ENCODE assay signal across 8 cellular contexts in genomic region chr20:46688151-46689081, GRCh38. TPM values are rescaled to one million over a fixed set of nuclear protein-coding genes. Genes with fewer than 3 reads are reported as not detected.
DNase-seq lines count a peak whose midpoint lies in the region; ATAC-seq and TF ChIP-seq lines count a peak whose summit lies in the region.

No MANE protein-coding gene starts in this region.

- H4K20me1 ChIP-seq in DND-41 (ENCODE audit: insufficient read depth, low read length), result peaks cover 50% of the 10 kb centered on the region; the same call in 1 of the 2 replicates

- TF ChIP-seq EP300 in tibial nerve (IDR thresholded peaks at IDR 0.05), result no peak

- TF ChIP-seq CTCF in DND-41 (IDR thresholded peaks at IDR 0.05; ENCODE audit: borderline replicate concordance, extremely low read depth, low read length, poor library complexity, severe bottlenecking), result no peak
- TF ChIP-seq CTCF in LNCaP clone FGC (IDR thresholded peaks at IDR 0.05; ENCODE audit: control insufficient read depth, extremely low read depth, insufficient read depth), result no peak
- TF ChIP-seq CTCF in brain (conservative IDR thresholded peaks at IDR 0.05), result no peak
- no peak for TF ChIP-seq CTCF in lower leg skin (IDR thresholded peaks at IDR 0.05)
- TF ChIP-seq CTCF in tibial nerve (IDR thresholded peaks at IDR 0.05), result no peak
- no peak for TF ChIP-seq CTCF in GM13976 (IDR thresholded peaks at IDR 0.05; ENCODE audit: borderline replicate concordance, control extremely low read depth, extremely low read depth, insufficient read depth, missing control alignments)

- in situ Hi-C loops in GM13976 (cut with MboI; ENCODE audit: low sequenced_read_pairs, unreplicated experiment), result loop anchor here (25.0 kb wide), 1 partner anchor 551 kb away; no protein-coding TSS in a partner anchor

- H3K4me3 ChIP-seq in DND-41 (ENCODE audit: low read depth in 1 of 2, low read length in 2 of 2) (peak overlapping the region; percentile 68 to 73), LNCaP clone FGC (ENCODE audit: low read depth, low read length) (peak overlapping the region; percentile 70), lower leg skin (ENCODE audit: low read depth, poor library complexity, severe bottlenecking) (peak overlapping the region; percentile 70), tibial nerve (peak overlapping the region; percentile 76 to 89 (median 82))

- H3K27me3 ChIP-seq in DND-41 (ENCODE audit: insufficient read depth, low read length, poor library complexity) (no peaks in the 10 kb centered on the region), tibial nerve (no peaks in the 10 kb centered on the region)

- no peak for ATAC-seq in DND-41 (ENCODE audit: insufficient read depth, low read depth)
- no peak for ATAC-seq in GM21526 (IDR thresholded peaks at IDR 0.05; ENCODE audit: low FRiP score, unreplicated experiment)

- H3K79me2 ChIP-seq in DND-41 (ENCODE audit: insufficient read depth, low read length), result peaks cover 57% of the 10 kb centered on the region

- intact Hi-C loops in lower leg skin (cut with DNase I; ENCODE audit: low total_unique reads), result no loop called here

- WGBS in lower leg skin, 2 donors, result 15 to 18% methylated on average over 20 of the region's 20 CpGs
- 14 to 15% methylated on average over 20 of the region's 20 CpGs for WGBS in tibial nerve, 2 donors

- H3K4me3 Mint-ChIP-seq in brain, result peak overlapping the region; percentile 85 to 97 (median 91)

- peak overlapping the region; percentile 87 for H3K4me2 ChIP-seq in DND-41 (ENCODE audit: insufficient read depth, low read length)

- peaks cover 53% of the 10 kb centered on the region for H3K4me1 Mint-ChIP-seq in brain

- TF ChIP-seq POLR2A in lower leg skin (IDR thresholded peaks at IDR 0.05), result no peak
- no peak for TF ChIP-seq POLR2A in tibial nerve (IDR thresholded peaks at IDR 0.05)

- H3K27ac ChIP-seq in DND-41 (ENCODE audit: low read length), result peak overlapping the region; percentile 83
- peak overlapping the region; percentile 68 to 95 (median 92) for H3K27ac ChIP-seq in tibial nerve

- H3K9ac ChIP-seq in DND-41 (ENCODE audit: low read depth, low read length), result peak overlapping the region; percentile 82

- H3K9me3 Mint-ChIP-seq in brain, result peaks cover 0 to 5% (median 2%) of the 10 kb centered on the region in 5 experiments

- H3K27ac Mint-ChIP-seq in brain, result peak overlapping the region; percentile 94 to 99 (median 97)

- H3K27me3 Mint-ChIP-seq in brain, result peaks cover 5% of the 10 kb centered on the region

- H3K36me3 Mint-ChIP-seq in brain, result peaks cover 23% of the 10 kb centered on the region

- H3K36me3 ChIP-seq in DND-41 (ENCODE audit: insufficient read depth, low read length), result peaks cover 31% of the 10 kb centered on the region
- peaks cover 0 to 24% (median 0%) of the 10 kb centered on the region in 3 donors for H3K36me3 ChIP-seq in tibial nerve

- no peak for DNase-seq in DND-41
- no peak for DNase-seq in LNCaP clone FGC (ENCODE audit: low read depth)
- peak in 1 of 2 donors; percentile 72 for DNase-seq in lower leg skin (ENCODE audit: low spot score in 2 of 2)
- DNase-seq in tibial nerve (ENCODE audit: low spot score in 2 of 2), result peak in 1 of 2 donors; percentile 23
- DNase-seq in NK-92 treated with Interleukin-12 subunit alpha and Interleukin-12 subunit beta, amount 100 ng/mL, for 24 hours (lab: John Stamatoyannopoulos, UW), result no peak
- DNase-seq in GM13976 (ENCODE audit: low spot score), result no peak

- H3K9me3 ChIP-seq in DND-41 (ENCODE audit: insufficient read depth, low read length, severe bottlenecking) (no peaks in the 10 kb centered on the region), tibial nerve (no peaks in the 10 kb centered on the region)

- peaks cover 33% of the 10 kb centered on the region for H3K4me1 ChIP-seq in DND-41 (ENCODE audit: insufficient read depth, low read length)
- H3K4me1 ChIP-seq in tibial nerve, result peaks cover 0 to 49% (median 21%) of the 10 kb centered on the region in 4 donors

- H2AFZ ChIP-seq in DND-41 (ENCODE audit: low read depth, low read length), result peak overlapping the region; percentile 82

RNA-seq across cellular contexts. Expression of gene TP53RK, which starts 0.8 kb away (rescaled TPM):
- 8.3 TPM for polyA plus RNA-seq in brain (ENCODE audit: insufficient read depth, low read depth, low replicate concordance)
- total RNA-seq in lower leg skin, result 10 to 100 TPM; 19.5 to 28.6 (median 24.0) TPM
- total RNA-seq in tibial nerve, result 10 to 100 TPM; 16.8 to 24.5 (median 21.9) TPM

RNA-seq across cellular contexts. Expression of gene SLC2A10, which starts 21.0 kb away (rescaled TPM):
- polyA plus RNA-seq in brain (ENCODE audit: insufficient read depth, low read depth, low replicate concordance), result 1.1 TPM
- total RNA-seq in lower leg skin (10 to 100 TPM in 2 of 4 donors, 1 to 10 TPM in 2; 3.9 to 14.9 (median 10.0) TPM), tibial nerve (10 to 100 TPM; 20.8 to 31.5 (median 27.3) TPM)

RNA-seq across cellular contexts. Expression of gene SLC13A3, which starts 37.2 kb away (rescaled TPM):
- polyA plus RNA-seq in brain (ENCODE audit: insufficient read depth, low read depth, low replicate concordance), result 10.3 TPM
- total RNA-seq in lower leg skin, result 1 to 10 TPM; 1.4 to 3.3 (median 1.8) TPM
- 10 to 100 TPM in 2 of 4 donors, 1 to 10 TPM in 2; 5.7 to 11.6 (median 9.3) TPM for total RNA-seq in tibial nerve
